In genomic region chr9:126360073-126360472, GRCh38 we compare ENCODE assay signal across 27 cellular contexts.
"Had no signal": no experiment of that assay in that cellular context is flagged by ENCODE, and none has a peak within 500 bp of the region (broad histone marks: within the 10 kb centered on the region; RNA-seq: fewer than 3 reads in every experiment).

No MANE protein-coding gene starts in this region.

- H3K4me3 Mint-ChIP-seq: activated CD4-positive, alpha-beta memory T cell treated with anti-CD3 and anti-CD28 coated beads for 36 hours; activated CD4-positive, alpha-beta T cell treated with anti-CD3 and anti-CD28 coated beads for 36 hours; activated CD4-positive, alpha-beta T cell treated with anti-CD3 and anti-CD28 coated beads, Interleukin-2, amount 10 ng/mL, durations not matched to agents 24 days and 14 days; activated naive CD4-positive, alpha-beta T cell treated with anti-CD3 and anti-CD28 coated beads, Interleukin-2, amount 10 ng/mL, durations not matched to agents 7 days and 5 days; activated naive CD8-positive, alpha-beta T cell treated with anti-CD3 and anti-CD28 coated beads, Interleukin-2, amount 10 ng/mL, durations not matched to agents 7 days and 5 days; activated T-cell treated with anti-CD3 and anti-CD28 coated beads, Interleukin-2, amount 50 U/mL, for 24 hours; activated T-cell treated with anti-CD3 and anti-CD28 coated beads, Interleukin-2, amount 50 U/mL, for 72 hours; brain had no signal

- H3K4me3 ChIP-seq: ascending aorta, breast epithelium, cardiac muscle cell, colonic mucosa, esophagus squamous epithelium, gastroesophageal sphincter, heart right ventricle had no signal

- H3K4me1 ChIP-seq: ascending aorta, breast epithelium had no signal

- H3K4me1 Mint-ChIP-seq: activated CD4-positive, alpha-beta T cell treated with anti-CD3 and anti-CD28 coated beads for 36 hours; activated CD4-positive, alpha-beta T cell treated with anti-CD3 and anti-CD28 coated beads, Interleukin-2, amount 10 ng/mL, durations not matched to agents 24 days and 14 days; activated naive CD4-positive, alpha-beta T cell treated with anti-CD3 and anti-CD28 coated beads, Interleukin-2, amount 10 ng/mL, durations not matched to agents 7 days and 5 days had no signal

- H3K27ac ChIP-seq: ascending aorta, breast epithelium, cardiac muscle cell, colonic mucosa, epithelial cell of prostate, esophagus squamous epithelium, gastroesophageal sphincter, heart right ventricle had no signal

- H3K27me3 ChIP-seq: ascending aorta, breast epithelium, cardiac muscle cell, colonic mucosa, esophagus squamous epithelium, gastroesophageal sphincter, heart right ventricle had no signal

- H3K36me3 ChIP-seq: ascending aorta, breast epithelium, cardiac muscle cell, colonic mucosa, gastroesophageal sphincter had no signal

- H3K36me3 Mint-ChIP-seq: activated naive CD4-positive, alpha-beta T cell treated with anti-CD3 and anti-CD28 coated beads, Interleukin-2, amount 10 ng/mL, durations not matched to agents 7 days and 5 days had no signal

- H3K27ac Mint-ChIP-seq: activated CD4-positive, alpha-beta memory T cell treated with anti-CD3 and anti-CD28 coated beads for 36 hours; activated CD4-positive, alpha-beta T cell treated with anti-CD3 and anti-CD28 coated beads for 36 hours; activated CD4-positive, alpha-beta T cell treated with anti-CD3 and anti-CD28 coated beads, Interleukin-2, amount 10 ng/mL, durations not matched to agents 24 days and 14 days; activated naive CD4-positive, alpha-beta T cell treated with anti-CD3 and anti-CD28 coated beads, Interleukin-2, amount 10 ng/mL, durations not matched to agents 7 days and 5 days; activated naive CD4-positive, alpha-beta T cell treated with anti-CD3 and anti-CD28 coated beads, Interleukin-2, amount 50 U/mL, for 72 hours; activated naive CD8-positive, alpha-beta T cell treated with anti-CD3 and anti-CD28 coated beads, Interleukin-2, amount 10 ng/mL, durations not matched to agents 7 days and 5 days; activated T-cell treated with anti-CD3 and anti-CD28 coated beads, Interleukin-2, amount 50 U/mL, for 24 hours; activated T-cell treated with anti-CD3 and anti-CD28 coated beads, Interleukin-2, amount 50 U/mL, for 72 hours; brain had no signal

- ATAC-seq: activated CD4-positive, alpha-beta T cell treated with anti-CD3 and anti-CD28 coated beads for 36 hours; activated naive CD4-positive, alpha-beta T cell treated with anti-CD3 and anti-CD28 coated beads, Interleukin-2, amount 50 U/mL, for 72 hours; activated T-cell treated with anti-CD3 and anti-CD28 coated beads, Interleukin-2, amount 50 U/mL, for 72 hours; gastroesophageal sphincter; heart right ventricle had no signal

- DNase-seq: activated CD4-positive, alpha-beta memory T cell treated with anti-CD3 and anti-CD28 coated beads for 36 hours; activated CD4-positive, alpha-beta T cell treated with anti-CD3 and anti-CD28 coated beads for 36 hours; activated CD4-positive, alpha-beta T cell treated with anti-CD3 and anti-CD28 coated beads, Interleukin-2, amount 10 ng/mL, durations not matched to agents 24 days and 14 days; activated CD4-positive, CD25-positive, alpha-beta regulatory T cell; activated CD4-positive, CD25-positive, alpha-beta regulatory T cell treated with anti-CD3 and anti-CD28 coated beads, Interleukin-2, amount 50 U/mL, for 72 hours; activated CD8-positive, alpha-beta memory T cell treated with anti-CD3 and anti-CD28 coated beads, Interleukin-2, amount 50 U/mL, for 48 hours; activated gamma-delta T cell; activated naive CD4-positive, alpha-beta T cell; activated naive CD4-positive, alpha-beta T cell treated with anti-CD3 and anti-CD28 coated beads, Interleukin-2, amount 10 ng/mL, durations not matched to agents 7 days and 5 days; activated naive CD8-positive, alpha-beta T cell treated with anti-CD3 and anti-CD28 coated beads, Interleukin-2, amount 10 ng/mL, durations not matched to agents 7 days and 5 days; activated T-cell treated with anti-CD3 and anti-CD28 coated beads for 4 hours; activated T-cell treated with anti-CD3 and anti-CD28 coated beads, Interleukin-2, amount 50 U/mL, for 24 hours; activated T-cell treated with anti-CD3 and anti-CD28 coated beads, Interleukin-2, amount 50 U/mL, for 72 hours; central memory CD4-positive, alpha-beta T cell; cerebellar nuclear complex; colonic mucosa; effector CD8-positive, alpha-beta T cell; esophagus squamous epithelium; foreskin melanocyte; heart right ventricle had no signal

- H3K9me3 ChIP-seq: colonic mucosa had no signal

- H3K27me3 Mint-ChIP-seq: activated CD4-positive, alpha-beta memory T cell treated with anti-CD3 and anti-CD28 coated beads for 36 hours; activated CD4-positive, alpha-beta T cell treated with anti-CD3 and anti-CD28 coated beads for 36 hours; activated naive CD4-positive, alpha-beta T cell treated with anti-CD3 and anti-CD28 coated beads, Interleukin-2, amount 10 ng/mL, durations not matched to agents 7 days and 5 days; activated naive CD8-positive, alpha-beta T cell treated with anti-CD3 and anti-CD28 coated beads, Interleukin-2, amount 10 ng/mL, durations not matched to agents 7 days and 5 days; activated T-cell treated with anti-CD3 and anti-CD28 coated beads, Interleukin-2, amount 50 U/mL, for 24 hours; brain had no signal
